ENCODE assay signal across 19 cellular contexts in genomic region chr1:64516803-64517568, GRCh38. TPM values are rescaled to one million over a fixed set of nuclear protein-coding genes. Genes with fewer than 3 reads are reported as not detected.
DNase-seq lines count a peak whose midpoint lies in the region; ATAC-seq, FAIRE-seq and TF ChIP-seq lines count a peak whose summit lies in the region.
"Had no signal": no experiment of that assay in that cellular context is flagged by ENCODE, and none has a peak within 500 bp of the region (broad histone marks: within the 10 kb centered on the region; RNA-seq: fewer than 3 reads in every experiment).

No MANE protein-coding gene starts in this region.

- DNase-seq in BJ (ENCODE audit: low read depth) (peak; percentile 48), MG63 (peak; percentile 79), endodermal cell (no peak), neural crest cell (ENCODE audit: low read depth, low spot score) (no peak), GF-D8 (lab: John Stamatoyannopoulos, UW) (no peak), kidney (no peak)
- DNase-seq: gastrocnemius medialis; MV-4-11; stimulated activated CD4-positive, alpha-beta T cell treated with anti-CD3 and anti-CD28 coated beads, Interleukin-4, amount 100 ng/mL, for 1 hour; upper lobe of right lung had no signal

- no peaks in the 10 kb centered on the region for H3K9me3 ChIP-seq in MG63
- no peaks in the 10 kb centered on the region for H3K9me3 ChIP-seq in endodermal cell (ENCODE audit: control insufficient read depth, low read length)
- no peaks in the 10 kb centered on the region for H3K9me3 ChIP-seq in kidney (ENCODE audit: control insufficient read depth in 1 of 2, low read length in 2 of 2)
- H3K9me3 ChIP-seq: gastrocnemius medialis, upper lobe of right lung had no signal

- 100% methylated on average over 1 of the region's 2 CpGs; no CpG with 5 or more reads in 1 of the 2 experiments for WGBS in endodermal cell (ENCODE audit: insufficient coverage in 1 of 2, insufficient read length in 1 of 2), 2 experiments

- POLR2A ChIA-PET in BJ (lab: Charles Lee): no interaction called here

- H3K9ac ChIP-seq in endodermal cell (ENCODE audit: extremely low read depth, low read length, poor library complexity, severe bottlenecking) (no peak overlapping the region), kidney (ENCODE audit: low read length in 2 of 2) (no peak overlapping the region)
- H3K9ac ChIP-seq: BLaER1 treated with 17β-estradiol and CSF1 and Interleukin-3, amounts not matched to agents 10 nM and 100 nM had no signal

- FAIRE-seq in kidney (lab: Jason Lieb, UNC): no peak
- FAIRE-seq: HTR-8/SVneo, islet of Langerhans had no signal

- no peak overlapping the region for H3K27ac ChIP-seq in endodermal cell (ENCODE audit: low read depth, low read length)
- H3K27ac ChIP-seq in kidney (ENCODE audit: low read depth in 2 of 2, low read length in 2 of 2): no peak overlapping the region
- H3K27ac ChIP-seq: BLaER1 treated with 17β-estradiol and CSF1 and Interleukin-3, amounts not matched to agents 10 nM and 100 nM; gastrocnemius medialis; upper lobe of right lung; VCaP had no signal

- H3K27ac Mint-ChIP-seq in endodermal cell (peak overlapping the region; percentile 82), neural crest cell (ENCODE audit: unreplicated experiment) (peak overlapping the region; percentile 85)
- H3K27ac Mint-ChIP-seq: activated naive CD4-positive, alpha-beta T cell treated with anti-CD3 and anti-CD28 coated beads, Interleukin-2, amount 50 U/mL, for 24 hours; stimulated activated effector memory CD8-positive, alpha-beta T cell treated with anti-CD3 and anti-CD28 coated beads, Interleukin-12 subunit alpha, Interleukin-12 subunit beta, amount 100 ng/mL, for 72 hours had no signal

- ATAC-seq in GM21423 (IDR thresholded peaks at IDR 0.05; ENCODE audit: unreplicated experiment) (no peak), HG03045 (IDR thresholded peaks at IDR 0.05; ENCODE audit: unreplicated experiment) (no peak)
- ATAC-seq: stimulated activated effector memory CD8-positive, alpha-beta T cell treated with anti-CD3 and anti-CD28 coated beads, Interleukin-12 subunit alpha, Interleukin-12 subunit beta, amount 100 ng/mL, for 72 hours; upper lobe of right lung had no signal

- CTCF ChIA-PET in BJ (lab: Yijun Ruan, JAX): interaction anchor here (1.5 kb wide), 1 partner anchor 237 kb away, joined by 3 read pairs; no protein-coding TSS in a partner anchor

- H3K27me3 ChIP-seq in BJ (ENCODE audit: control insufficient read depth, insufficient read depth, low read length): no peaks in the 10 kb centered on the region; the same call in 1 of the 2 replicates
- no peaks in the 10 kb centered on the region for H3K27me3 ChIP-seq in MG63
- no peaks in the 10 kb centered on the region for H3K27me3 ChIP-seq in endodermal cell (ENCODE audit: control insufficient read depth, insufficient read depth, low read length, poor library complexity, severe bottlenecking)
- H3K27me3 ChIP-seq: BLaER1 treated with 17β-estradiol and CSF1 and Interleukin-3, amounts not matched to agents 10 nM and 100 nM; gastrocnemius medialis; upper lobe of right lung had no signal

- H3K36me3 ChIP-seq in BJ (ENCODE audit: control insufficient read depth, insufficient read depth, low read length) (no peaks in the 10 kb centered on the region), MG63 (no peaks in the 10 kb centered on the region), endodermal cell (ENCODE audit: control insufficient read depth, insufficient read depth, low read length) (no peaks in the 10 kb centered on the region), kidney (ENCODE audit: control insufficient read depth in 1 of 2, insufficient read depth in 2 of 2, low read length in 2 of 2) (no peaks in the 10 kb centered on the region)
- H3K36me3 ChIP-seq: gastrocnemius medialis, upper lobe of right lung had no signal

- TF ChIP-seq CTCF in BJ (IDR thresholded peaks at IDR 0.05; ENCODE audit: insufficient read depth, low read depth, low read length) (no peak), endodermal cell (conservative IDR thresholded peaks at IDR 0.05) (no peak), neural crest cell (conservative IDR thresholded peaks at IDR 0.05) (no peak), kidney (IDR thresholded peaks at IDR 0.05; ENCODE audit: borderline replicate concordance, extremely low read depth, insufficient read depth) (no peak)

- H3K4me1 Mint-ChIP-seq in endodermal cell (peaks cover 79% of the 10 kb centered on the region), neural crest cell (peaks cover 61% of the 10 kb centered on the region)
- H3K4me1 Mint-ChIP-seq: stimulated activated effector memory CD8-positive, alpha-beta T cell treated with anti-CD3 and anti-CD28 coated beads, Interleukin-12 subunit alpha, Interleukin-12 subunit beta, amount 100 ng/mL, for 72 hours had no signal

- H3K36me3 Mint-ChIP-seq in endodermal cell (ENCODE audit: low read depth): no peaks in the 10 kb centered on the region
- no peaks in the 10 kb centered on the region for H3K36me3 Mint-ChIP-seq in neural crest cell (ENCODE audit: low read depth)
- H3K36me3 Mint-ChIP-seq: activated naive CD4-positive, alpha-beta T cell treated with anti-CD3 and anti-CD28 coated beads, Interleukin-2, amount 50 U/mL, for 24 hours; stimulated activated effector memory CD8-positive, alpha-beta T cell treated with anti-CD3 and anti-CD28 coated beads, Interleukin-12 subunit alpha, Interleukin-12 subunit beta, amount 100 ng/mL, for 72 hours had no signal

- H3K4me3 ChIP-seq in BJ (ENCODE audit: low read depth, low read length) (no peak overlapping the region), MG63 (no peak overlapping the region), endodermal cell (ENCODE audit: low read length) (no peak overlapping the region), kidney (ENCODE audit: low read length in 2 of 2) (no peak overlapping the region)
- H3K4me3 ChIP-seq: BLaER1 treated with 17β-estradiol and CSF1 and Interleukin-3, amounts not matched to agents 10 nM and 100 nM; coronary artery; gastrocnemius medialis; upper lobe of right lung had no signal

- peaks cover 26% of the 10 kb centered on the region for H3K4me1 ChIP-seq in endodermal cell (ENCODE audit: control insufficient read depth, insufficient read depth, low read length)
- peaks cover 15 to 20% of the 10 kb centered on the region in 2 donors for H3K4me1 ChIP-seq in kidney (ENCODE audit: control insufficient read depth in 1 of 2, insufficient read depth in 1 of 2, low read depth in 1 of 2, low read length in 2 of 2)

- intact Hi-C loops in kidney (cut with DNase I): no loop called here

- H3K4me3 Mint-ChIP-seq in endodermal cell (no peak overlapping the region), neural crest cell (no peak overlapping the region)
- H3K4me3 Mint-ChIP-seq: activated naive CD4-positive, alpha-beta T cell treated with anti-CD3 and anti-CD28 coated beads, Interleukin-2, amount 50 U/mL, for 24 hours; stimulated activated effector memory CD8-positive, alpha-beta T cell treated with anti-CD3 and anti-CD28 coated beads, Interleukin-12 subunit alpha, Interleukin-12 subunit beta, amount 100 ng/mL, for 72 hours had no signal

- H3K9me3 Mint-ChIP-seq in endodermal cell (no peaks in the 10 kb centered on the region), neural crest cell (no peaks in the 10 kb centered on the region)
- H3K9me3 Mint-ChIP-seq: activated naive CD4-positive, alpha-beta T cell treated with anti-CD3 and anti-CD28 coated beads, Interleukin-2, amount 50 U/mL, for 24 hours; stimulated activated effector memory CD8-positive, alpha-beta T cell treated with anti-CD3 and anti-CD28 coated beads, Interleukin-12 subunit alpha, Interleukin-12 subunit beta, amount 100 ng/mL, for 72 hours had no signal

- no peaks in the 10 kb centered on the region for H3K27me3 Mint-ChIP-seq in endodermal cell (ENCODE audit: insufficient read depth)
- H3K27me3 Mint-ChIP-seq in neural crest cell (ENCODE audit: low read depth): no peaks in the 10 kb centered on the region
- H3K27me3 Mint-ChIP-seq: activated naive CD4-positive, alpha-beta T cell treated with anti-CD3 and anti-CD28 coated beads, Interleukin-2, amount 50 U/mL, for 24 hours had no signal

RNA-seq across cellular contexts. Expression of gene CACHD1, which starts 47.1 kb away (rescaled TPM):
- 3.0 and 3.7 TPM in 2 replicates for polyA plus RNA-seq in BJ (2011; rRNA removed)
- 4.9 and 5.8 TPM in 2 replicates for polyA minus RNA-seq in BJ (2011; rRNA and poly(A)+ RNA removed)
- 2.6 and 5.7 TPM in 2 replicates for total RNA-seq in MG63 (2014; rRNA removed; shearing (Covaris generic); ENCODE audit: low replicate concordance)
- total RNA-seq in endodermal cell: 10 to 100 TPM; 29.2 to 40.7 TPM
- 66.1 TPM for polyA plus RNA-seq in endodermal cell (2013, experiment 1 of 2)
- polyA plus RNA-seq in endodermal cell (2013, experiment 2 of 2): 61.7 TPM
- total RNA-seq in neural crest cell: 40.8 and 41.0 TPM in 2 replicates
- total RNA-seq in kidney: 8.2 TPM
- 3.9 TPM for polyA plus RNA-seq in kidney (ENCODE audit: insufficient read depth, low read depth, low replicate concordance)

Comparison
In these comparisons a context has a peak if more than half of its experiments do, and no peak if none do; other contexts are left out.
1. DNase-seq: peak in BJ (single experiment) and MG63 (single experiment); none in endodermal cell (single experiment), neural crest cell (single experiment), GF-D8 (single experiment) and kidney (single experiment).